12 cellular contexts compared by ENCODE assay signal in genomic region chr3:139281512-139282196, GRCh38.
DNase-seq lines count a peak whose midpoint lies in the region; TF ChIP-seq lines count a peak whose summit lies in the region.
"Had no signal": no experiment of that assay in that cellular context is flagged by ENCODE, and none has a peak within 500 bp of the region (broad histone marks: within the 10 kb centered on the region; RNA-seq: fewer than 3 reads in every experiment).

No MANE protein-coding gene starts in this region.

- DNase-seq in activated effector memory CD4-positive, alpha-beta T cell treated with anti-CD3 and anti-CD28 coated beads, Interleukin-2, amount 50 U/mL, for 16 hours, result peak; percentile 44
- DNase-seq in activated effector memory CD4-positive, alpha-beta T cell treated with Interleukin-2 at 50 U/mL for 16 hours, result no peak
- DNase-seq in NCI-H1694 treated with DMSO at 0.1 percent for 48 hours (lab: John Stamatoyannopoulos, UW) (peak; percentile 79), chondrocyte (ENCODE audit: low spot score) (peak; percentile 59), DMS53 treated with DMSO at 0.1 percent for 48 hours (lab: John Stamatoyannopoulos, UW; ENCODE audit: unreplicated experiment) (no peak), GM13977 (ENCODE audit: low spot score) (no peak)
- no peak for DNase-seq in activated naive CD8-positive, alpha-beta T cell treated with anti-CD3 and anti-CD28 coated beads for 36 hours
- DNase-seq: activated naive CD4-positive, alpha-beta T cell; DMS153; NCI-H510A treated with DMSO at 0.1 percent for 48 hours had no signal

- no peaks in the 10 kb centered on the region for H3K36me3 ChIP-seq in skeletal muscle tissue (ENCODE audit: control insufficient read depth in 3 of 3, insufficient read depth in 3 of 3, low read length in 3 of 3)

- H3K4me1 ChIP-seq in skeletal muscle tissue (ENCODE audit: control insufficient read depth in 3 of 3, insufficient read depth in 3 of 3, low read length in 3 of 3), result peaks cover 4 to 11% (median 6%) of the 10 kb centered on the region in 3 donors

- H3K4me3 Mint-ChIP-seq in chondrocyte (ENCODE audit: unreplicated experiment), result no peak overlapping the region
- no peak overlapping the region for H3K4me3 Mint-ChIP-seq in activated naive CD8-positive, alpha-beta T cell treated with anti-CD3 and anti-CD28 coated beads for 36 hours
- H3K4me3 Mint-ChIP-seq: central memory CD8-positive, alpha-beta T cell had no signal

- H3K27me3 Mint-ChIP-seq in chondrocyte (ENCODE audit: low read depth), result peaks cover 18% of the 10 kb centered on the region
- H3K27me3 Mint-ChIP-seq in activated naive CD8-positive, alpha-beta T cell treated with anti-CD3 and anti-CD28 coated beads for 36 hours, result no peaks in the 10 kb centered on the region

- no peak overlapping the region for H3K27ac ChIP-seq in skeletal muscle tissue (ENCODE audit: low read depth, low read length)

- peak overlapping the region in 1 of 3 donors; percentile 45 for H3K9ac ChIP-seq in skeletal muscle tissue (ENCODE audit: low read depth in 1 of 3, low read length in 3 of 3)

- no peaks in the 10 kb centered on the region for H3K9me3 ChIP-seq in skeletal muscle tissue (ENCODE audit: control insufficient read depth in 3 of 3, low read length in 3 of 3)

- peaks cover 2% of the 10 kb centered on the region for H3K36me3 Mint-ChIP-seq in chondrocyte (ENCODE audit: low read depth)
- H3K36me3 Mint-ChIP-seq in activated naive CD8-positive, alpha-beta T cell treated with anti-CD3 and anti-CD28 coated beads for 36 hours, result no peaks in the 10 kb centered on the region

- H3K4me3 ChIP-seq in skeletal muscle tissue (ENCODE audit: low read length in 3 of 3), result peak overlapping the region; percentile 12 to 56 (median 30)

- H3K4me1 Mint-ChIP-seq in chondrocyte (ENCODE audit: low read depth), result no peaks in the 10 kb centered on the region
- no peaks in the 10 kb centered on the region for H3K4me1 Mint-ChIP-seq in activated naive CD8-positive, alpha-beta T cell treated with anti-CD3 and anti-CD28 coated beads for 36 hours
- H3K4me1 Mint-ChIP-seq: central memory CD8-positive, alpha-beta T cell had no signal

- in situ Hi-C loops in GM13977 (cut with MboI; ENCODE audit: low pct_unique_long_range_greater_than_20kb, low sequenced_read_pairs, unreplicated experiment), result no loop called here

- peaks cover 8% of the 10 kb centered on the region for H3K9me3 Mint-ChIP-seq in chondrocyte (ENCODE audit: low read depth)
- no peaks in the 10 kb centered on the region for H3K9me3 Mint-ChIP-seq in activated naive CD8-positive, alpha-beta T cell treated with anti-CD3 and anti-CD28 coated beads for 36 hours
- H3K9me3 Mint-ChIP-seq: central memory CD8-positive, alpha-beta T cell had no signal

- H3K27me3 ChIP-seq in skeletal muscle tissue (ENCODE audit: control insufficient read depth in 3 of 3, insufficient read depth in 3 of 3, low read length in 3 of 3), result peaks cover 0 to 2% (median 0%) of the 10 kb centered on the region in 3 donors

- TF ChIP-seq CTCF in chondrocyte (IDR thresholded peaks at IDR 0.05) (no peak), GM13977 (IDR thresholded peaks at IDR 0.05; ENCODE audit: extremely low read depth, insufficient read depth, missing control alignments) (no peak)

- no peak overlapping the region for H3K27ac Mint-ChIP-seq in chondrocyte (ENCODE audit: unreplicated experiment)
- no peak overlapping the region for H3K27ac Mint-ChIP-seq in activated naive CD8-positive, alpha-beta T cell treated with anti-CD3 and anti-CD28 coated beads for 36 hours

Comparison
In these comparisons a context has a peak if more than half of its experiments do, and no peak if none do; other contexts are left out.
1. DNase-seq: peak in activated effector memory CD4-positive, alpha-beta T cell treated with anti-CD3 and anti-CD28 coated beads, Interleukin-2, amount 50 U/mL, for 16 hours (single experiment), NCI-H1694 treated with DMSO at 0.1 percent for 48 hours (single experiment) and chondrocyte (single experiment); none in activated effector memory CD4-positive, alpha-beta T cell treated with Interleukin-2 at 50 U/mL for 16 hours (single experiment), DMS53 treated with DMSO at 0.1 percent for 48 hours (single experiment), activated naive CD8-positive, alpha-beta T cell treated with anti-CD3 and anti-CD28 coated beads for 36 hours (single experiment) and GM13977 (single experiment).